Comparison of ENCODE assay signal across 13 cellular contexts in genomic region chr13:80379245-80379644, GRCh38. TPM values are rescaled to one million over a fixed set of nuclear protein-coding genes. Genes with fewer than 3 reads are reported as not detected.
DNase-seq lines count a peak whose midpoint lies in the region; TF ChIP-seq lines count a peak whose summit lies in the region.
"Had no signal": no experiment of that assay in that cellular context is flagged by ENCODE, and none has a peak within 500 bp of the region (broad histone marks: within the 10 kb centered on the region; RNA-seq: fewer than 3 reads in every experiment).

No MANE protein-coding gene starts in this region.

- CTCF ChIA-PET in MCF 10A (lab: Yijun Ruan, JAX): interaction anchor here (0.6 to 1.9 kb wide), 5 partner anchors 9 to 600 kb away, joined by 3 to 6 read pairs (median 6); no protein-coding TSS in a partner anchor
- CTCF ChIA-PET in SK-N-SH (lab: Yijun Ruan, JAX): interaction anchor here (0.6 to 1.1 kb wide), 2 partner anchors 17 to 347 kb away, joined by 3 read pairs; no protein-coding TSS in a partner anchor

- POLR2A ChIA-PET in MCF 10A (lab: Yijun Ruan, JAX) (interaction anchor here (0.6 to 1.2 kb wide), 8 partner anchors 9 to 332 kb away, joined by 3 to 5 read pairs (median 3); no protein-coding TSS in a partner anchor), SK-N-SH (lab: Yijun Ruan, JAX) (no interaction called here)

- H3K36me3 Mint-ChIP-seq in MCF 10A (ENCODE audit: insufficient read depth, unreplicated experiment): no peaks in the 10 kb centered on the region
- H3K36me3 Mint-ChIP-seq: WTC11 had no signal

- no peaks in the 10 kb centered on the region for H3K9me3 Mint-ChIP-seq in MCF 10A (ENCODE audit: unreplicated experiment)
- H3K9me3 Mint-ChIP-seq: activated naive CD4-positive, alpha-beta T cell treated with anti-CD3 and anti-CD28 coated beads for 36 hours had no signal

- no peak overlapping the region for H3K4me2 ChIP-seq in SK-N-SH

- no peak overlapping the region for H3K4me3 Mint-ChIP-seq in MCF 10A (ENCODE audit: unreplicated experiment)
- H3K4me3 Mint-ChIP-seq: activated naive CD4-positive, alpha-beta T cell treated with anti-CD3 and anti-CD28 coated beads for 36 hours; H9; WTC11 had no signal

- H3K27me3 ChIP-seq in breast epithelium: no peaks in the 10 kb centered on the region
- H3K27me3 ChIP-seq in SK-N-SH (ENCODE audit: insufficient read depth): no peaks in the 10 kb centered on the region
- H3K27me3 ChIP-seq in left ventricle myocardium inferior (ENCODE audit: low read depth): no peaks in the 10 kb centered on the region

- intact Hi-C loops in MCF 10A (cut with micrococcal nuclease) (no loop called here), breast epithelium (cut with DNase I; ENCODE audit: low total_unique reads) (no loop called here), left ventricle myocardium inferior (cut with micrococcal nuclease) (no loop called here)

- H3K79me2 ChIP-seq in SK-N-SH (ENCODE audit: insufficient read depth): no peaks in the 10 kb centered on the region

- H3K4me3 ChIP-seq in breast epithelium (no peak overlapping the region), SK-N-SH (ENCODE audit: low read depth in 2 of 2, low read length in 1 of 2) (no peak overlapping the region), fibroblast of the aortic adventitia (ENCODE audit: low read depth, low read length) (no peak overlapping the region), left ventricle myocardium inferior (no peak overlapping the region)
- H3K4me3 ChIP-seq: SK-N-MC had no signal

- H4K20me1 ChIP-seq in SK-N-SH (ENCODE audit: insufficient read depth): no peaks in the 10 kb centered on the region

- TF ChIP-seq POLR2A in breast epithelium (IDR thresholded peaks at IDR 0.05): no peak

- peaks cover 19% of the 10 kb centered on the region for H3K4me1 Mint-ChIP-seq in MCF 10A (ENCODE audit: insufficient read depth, unreplicated experiment)
- H3K4me1 Mint-ChIP-seq: H9 had no signal

- BruUV-seq in MCF 10A (replicated peaks; lab: Mats Ljungman, UMichigan): no TSS peak

- H3K27ac Mint-ChIP-seq in MCF 10A (ENCODE audit: low read depth, unreplicated experiment): no peak overlapping the region
- H3K27ac Mint-ChIP-seq: activated naive CD4-positive, alpha-beta T cell treated with anti-CD3 and anti-CD28 coated beads for 36 hours; H9; WTC11 had no signal

- H3K27ac ChIP-seq in breast epithelium (no peak overlapping the region), SK-N-SH (ENCODE audit: low read depth in 2 of 2, low read length in 1 of 2) (no peak overlapping the region), left ventricle myocardium inferior (replicated peaks) (no peak overlapping the region)
- H3K27ac ChIP-seq: 22Rv1, SK-N-MC had no signal

- peak; percentile 84 for DNase-seq in MCF 10A (ENCODE audit: unreplicated experiment)
- DNase-seq in breast epithelium (ENCODE audit: low spot score in 2 of 2): no peak
- no peak for DNase-seq in SK-N-SH
- DNase-seq in fibroblast of the aortic adventitia (ENCODE audit: low read depth): peak; percentile 15
- DNase-seq in stromal cell of bone marrow (ENCODE audit: low read depth): peak; percentile 9
- DNase-seq in NOMO-1 (lab: John Stamatoyannopoulos, UW; ENCODE audit: unreplicated experiment in 2 of 2): no peak
- no peak for DNase-seq in SKM-1 (lab: John Stamatoyannopoulos, UW; ENCODE audit: unreplicated experiment)
- DNase-seq in left ventricle myocardium inferior: no peak
- DNase-seq: activated naive CD4-positive, alpha-beta T cell treated with anti-CD3 and anti-CD28 coated beads for 36 hours; H9 had no signal

- H3K4me1 ChIP-seq in breast epithelium: peaks cover 0 to 3% of the 10 kb centered on the region in 2 donors
- H3K4me1 ChIP-seq in SK-N-SH (ENCODE audit: control insufficient read depth in 1 of 2, insufficient read depth in 2 of 2, low read depth in 1 of 2, low read length in 1 of 2): no peaks in the 10 kb centered on the region
- H3K4me1 ChIP-seq in left ventricle myocardium inferior: no peaks in the 10 kb centered on the region

- no peaks in the 10 kb centered on the region for H3K27me3 Mint-ChIP-seq in MCF 10A (ENCODE audit: insufficient read depth, unreplicated experiment)

- WGBS in SK-N-SH (ENCODE audit: low lambda C conversion rate): 33% methylated on average over 3 of the region's 3 CpGs

- H2AFZ ChIP-seq in SK-N-SH (ENCODE audit: low read depth): no peak overlapping the region

- TF ChIP-seq RAD21 in SK-N-SH (IDR thresholded peaks at IDR 0.05; ENCODE audit: low read length): no peak

- H3K9me2 ChIP-seq in SK-N-SH: no peaks in the 10 kb centered on the region

- H3K36me3 ChIP-seq in breast epithelium (no peaks in the 10 kb centered on the region), SK-N-SH (replicated peaks in 1 of 2; ENCODE audit: control insufficient read depth in 1 of 2, insufficient read depth in 2 of 2, low read length in 1 of 2) (no peaks in the 10 kb centered on the region), left ventricle myocardium inferior (no peaks in the 10 kb centered on the region)

- H3K9me3 ChIP-seq in breast epithelium: no peaks in the 10 kb centered on the region
- no peaks in the 10 kb centered on the region for H3K9me3 ChIP-seq in SK-N-SH
- no peaks in the 10 kb centered on the region for H3K9me3 ChIP-seq in left ventricle myocardium inferior (replicated peaks)

- H3K9ac ChIP-seq in SK-N-SH: no peak overlapping the region

- no peak for TF ChIP-seq EP300 in SK-N-SH (IDR thresholded peaks at IDR 0.05; ENCODE audit: borderline replicate concordance in 1 of 2, low read depth in 1 of 2, low read length in 1 of 2)

- H3F3A ChIP-seq in SK-N-SH (replicated peaks; ENCODE audit: insufficient read depth): peaks cover 3% of the 10 kb centered on the region

- TF ChIP-seq CTCF in MCF 10A (IDR thresholded peaks at IDR 0.05; ENCODE audit: unreplicated experiment) (no peak), breast epithelium (IDR thresholded peaks at IDR 0.05) (no peak), SK-N-SH (IDR thresholded peaks at IDR 0.05) (no peak), fibroblast of the aortic adventitia (IDR thresholded peaks at IDR 0.05; ENCODE audit: insufficient read depth, low read length) (no peak), left ventricle myocardium inferior (IDR thresholded peaks at IDR 0.05; ENCODE audit: borderline replicate concordance) (no peak)

TF ChIP-seq in SK-N-SH, 30 proteins besides CTCF, POLR2A, EP300 and RAD21 (continues in another document):
- TF ChIP-seq GABPA (IDR thresholded peaks at IDR 0.05; ENCODE audit: low read depth): no peak
- TF ChIP-seq NRF1 (IDR thresholded peaks at IDR 0.05; ENCODE audit: low read depth, low read length): no peak
- peak; percentile 22; the same call in 1 of the 2 replicates for TF ChIP-seq FOSL2 (IDR thresholded peaks at IDR 0.05; ENCODE audit: borderline replicate concordance, low read depth)
- no peak for TF ChIP-seq USF2 (IDR thresholded peaks at IDR 0.05; ENCODE audit: borderline replicate concordance, low read depth, low read length)
- TF ChIP-seq FOXM1 (IDR thresholded peaks at IDR 0.05; ENCODE audit: low read depth): no peak
- TF ChIP-seq NFIC (IDR thresholded peaks at IDR 0.05; ENCODE audit: borderline replicate concordance): peak; percentile 44
- TF ChIP-seq JUND (IDR thresholded peaks at IDR 0.05): 0 out of 2 replicates have a peak, but pooled peaks have one; percentile 15
- no peak for TF ChIP-seq EZH2phosphoT487 (IDR thresholded peaks at IDR 0.05; ENCODE audit: borderline replicate concordance, low read depth)
- no peak for TF ChIP-seq YY1 (IDR thresholded peaks at IDR 0.05; ENCODE audit: low read depth)
- TF ChIP-seq REST (IDR thresholded peaks at IDR 0.05; ENCODE audit: low read depth, low read length): peak; percentile 94

RNA-seq across cellular contexts. Expression of gene SPRY2, which starts 38.3 kb away (rescaled TPM):
- total RNA-seq in MCF 10A (2022): 41.2 and 46.4 TPM in 2 replicates
- 10 to 100 TPM; 52.1 to 76.0 (median 71.0) TPM for total RNA-seq in breast epithelium
- polyA plus RNA-seq in SK-N-SH (2012; rRNA removed): 115 and 122 TPM in 2 replicates
- polyA plus RNA-seq in SK-N-SH (2012; cell fraction: cytosol; rRNA removed): 117 and 141 TPM in 2 replicates
- polyA plus RNA-seq in SK-N-SH (2012; cell fraction: nucleus; rRNA removed): 55.4 and 69.3 TPM in 2 replicates
- total RNA-seq in fibroblast of the aortic adventitia (ENCODE audit: low replicate concordance): 4.6 and 60.3 TPM in 2 replicates
- total RNA-seq in left ventricle myocardium inferior: 34.6 TPM

Comparison
In these comparisons a context has a peak if more than half of its experiments do, and no peak if none do; other contexts are left out.
1. DNase-seq: peak in MCF 10A (single experiment), fibroblast of the aortic adventitia (single experiment) and stromal cell of bone marrow (single experiment); none in breast epithelium (0 of 2), SK-N-SH (single experiment), NOMO-1 (0 of 2), SKM-1 (single experiment) and left ventricle myocardium inferior (single experiment).